In the genomic region with DNA sequence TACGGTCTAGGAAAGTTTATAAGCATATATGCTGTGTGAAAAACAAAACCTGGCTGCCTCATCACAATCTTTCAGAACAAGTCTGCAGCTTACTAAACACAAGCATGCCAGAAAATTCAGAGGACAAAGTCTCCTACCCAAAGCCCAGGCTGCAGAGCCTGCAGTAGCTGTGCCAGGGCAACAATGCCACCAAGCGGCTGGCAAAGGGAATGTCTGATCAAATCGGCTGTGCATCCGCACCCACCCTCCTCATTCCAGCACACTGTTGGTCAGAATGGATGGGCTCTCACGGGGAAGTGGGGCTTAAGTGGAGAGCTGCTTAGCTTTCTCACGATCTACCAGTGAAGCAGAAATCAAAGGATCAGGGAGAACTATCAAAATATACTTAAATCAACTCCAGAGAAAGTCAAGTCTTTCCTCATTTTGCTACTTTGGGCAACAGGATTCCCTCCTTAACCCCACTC, we compare ENCODE assay signal across 8 cellular contexts.
DNase-seq lines count a peak whose midpoint lies in the region; ATAC-seq and TF ChIP-seq lines count a peak whose summit lies in the region.

No MANE protein-coding gene starts in this region.

- TF ChIP-seq CTCF in WTC11 (IDR thresholded peaks at IDR 0.05), result peak; percentile 66

- no peaks in the 10 kb centered on the region for H3K9me3 Mint-ChIP-seq in WTC11

- no peak overlapping the region for H3K4me3 Mint-ChIP-seq in WTC11

- no peaks in the 10 kb centered on the region for H3K27me3 Mint-ChIP-seq in WTC11 (ENCODE audit: low read depth)

- CTCF ChIA-PET in WTC11 (lab: Charles Lee), result interaction anchor here (0.5 to 4.4 kb wide), 39 partner anchors 9 to 580 kb away, joined by 3 to 60 read pairs (median 4); no protein-coding TSS in a partner anchor

- DNase-seq in COLO829 (ENCODE audit: low spot score) (peak; percentile 92), HCEC 1CT (peak; percentile 69), NCI-H2227 (lab: John Stamatoyannopoulos, UW; ENCODE audit: unreplicated experiment) (peak; percentile 81), WTC11 (ENCODE audit: low spot score) (peak; percentile 76), kidney glomerular epithelial cell (lab: John Stamatoyannopoulos, UW) (peak; percentile 75)
- DNase-seq in central memory CD4-positive, alpha-beta T cell, result peak; percentile 53
- DNase-seq in stimulated activated CD4-positive, alpha-beta T cell treated with anti-CD3 and anti-CD28 coated beads, Interleukin-1b, Interleukin-23, amount 100 ng/mL, for 48 hours, result peak; percentile 65

- peaks cover 3% of the 10 kb centered on the region; the same call in 1 of the 2 replicates for H3K4me1 Mint-ChIP-seq in WTC11

- H3K36me3 Mint-ChIP-seq in WTC11, result peaks cover 3% of the 10 kb centered on the region

- ATAC-seq in WTC11, result peak; percentile 99
- ATAC-seq in GM21529 (IDR thresholded peaks at IDR 0.05; ENCODE audit: unreplicated experiment), result no peak

- POLR2A ChIA-PET in WTC11 (lab: Charles Lee), result no interaction called here

- H3K27ac Mint-ChIP-seq in WTC11, result no peak overlapping the region

TF ChIP-seq in WTC11, 78 proteins besides CTCF, POLR2A, EP300 and RAD21:
- TF ChIP-seq CREB1 (CRISPR knock-in tag; IDR thresholded peaks at IDR 0.05), result no peak
- TF ChIP-seq, protein P1, sequence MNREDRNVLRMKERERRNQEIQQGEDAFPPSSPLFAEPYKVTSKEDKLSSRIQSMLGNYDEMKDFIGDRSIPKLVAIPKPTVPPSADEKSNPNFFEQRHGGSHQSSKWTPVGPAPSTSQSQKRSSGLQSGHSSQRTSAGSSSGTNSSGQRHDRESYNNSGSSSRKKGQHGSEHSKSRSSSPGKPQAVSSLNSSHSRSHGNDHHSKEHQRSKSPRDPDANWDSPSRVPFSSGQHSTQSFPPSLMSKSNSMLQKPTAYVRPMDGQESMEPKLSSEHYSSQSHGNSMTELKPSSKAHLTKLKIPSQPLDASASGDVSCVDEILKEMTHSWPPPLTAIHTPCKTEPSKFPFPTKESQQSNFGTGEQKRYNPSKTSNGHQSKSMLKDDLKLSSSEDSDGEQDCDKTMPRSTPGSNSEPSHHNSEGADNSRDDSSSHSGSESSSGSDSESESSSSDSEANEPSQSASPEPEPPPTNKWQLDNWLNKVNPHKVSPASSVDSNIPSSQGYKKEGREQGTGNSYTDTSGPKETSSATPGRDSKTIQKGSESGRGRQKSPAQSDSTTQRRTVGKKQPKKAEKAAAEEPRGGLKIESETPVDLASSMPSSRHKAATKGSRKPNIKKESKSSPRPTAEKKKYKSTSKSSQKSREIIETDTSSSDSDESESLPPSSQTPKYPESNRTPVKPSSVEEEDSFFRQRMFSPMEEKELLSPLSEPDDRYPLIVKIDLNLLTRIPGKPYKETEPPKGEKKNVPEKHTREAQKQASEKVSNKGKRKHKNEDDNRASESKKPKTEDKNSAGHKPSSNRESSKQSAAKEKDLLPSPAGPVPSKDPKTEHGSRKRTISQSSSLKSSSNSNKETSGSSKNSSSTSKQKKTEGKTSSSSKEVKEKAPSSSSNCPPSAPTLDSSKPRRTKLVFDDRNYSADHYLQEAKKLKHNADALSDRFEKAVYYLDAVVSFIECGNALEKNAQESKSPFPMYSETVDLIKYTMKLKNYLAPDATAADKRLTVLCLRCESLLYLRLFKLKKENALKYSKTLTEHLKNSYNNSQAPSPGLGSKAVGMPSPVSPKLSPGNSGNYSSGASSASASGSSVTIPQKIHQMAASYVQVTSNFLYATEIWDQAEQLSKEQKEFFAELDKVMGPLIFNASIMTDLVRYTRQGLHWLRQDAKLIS (CRISPR knock-in tag; IDR thresholded peaks at IDR 0.05; ENCODE audit: borderline replicate concordance), result no peak
- TF ChIP-seq TP53 (CRISPR knock-in tag; IDR thresholded peaks at IDR 0.05), result no peak
- TF ChIP-seq GRHL2 (CRISPR knock-in tag; IDR thresholded peaks at IDR 0.05; ENCODE audit: insufficient replicate concordance, severe bottlenecking), result no peak
- TF ChIP-seq, protein P2, sequence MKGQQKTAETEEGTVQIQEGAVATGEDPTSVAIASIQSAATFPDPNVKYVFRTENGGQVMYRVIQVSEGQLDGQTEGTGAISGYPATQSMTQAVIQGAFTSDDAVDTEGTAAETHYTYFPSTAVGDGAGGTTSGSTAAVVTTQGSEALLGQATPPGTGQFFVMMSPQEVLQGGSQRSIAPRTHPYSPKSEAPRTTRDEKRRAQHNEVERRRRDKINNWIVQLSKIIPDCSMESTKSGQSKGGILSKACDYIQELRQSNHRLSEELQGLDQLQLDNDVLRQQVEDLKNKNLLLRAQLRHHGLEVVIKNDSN (CRISPR knock-in tag; IDR thresholded peaks at IDR 0.05), result no peak
- TF ChIP-seq, protein P3, sequence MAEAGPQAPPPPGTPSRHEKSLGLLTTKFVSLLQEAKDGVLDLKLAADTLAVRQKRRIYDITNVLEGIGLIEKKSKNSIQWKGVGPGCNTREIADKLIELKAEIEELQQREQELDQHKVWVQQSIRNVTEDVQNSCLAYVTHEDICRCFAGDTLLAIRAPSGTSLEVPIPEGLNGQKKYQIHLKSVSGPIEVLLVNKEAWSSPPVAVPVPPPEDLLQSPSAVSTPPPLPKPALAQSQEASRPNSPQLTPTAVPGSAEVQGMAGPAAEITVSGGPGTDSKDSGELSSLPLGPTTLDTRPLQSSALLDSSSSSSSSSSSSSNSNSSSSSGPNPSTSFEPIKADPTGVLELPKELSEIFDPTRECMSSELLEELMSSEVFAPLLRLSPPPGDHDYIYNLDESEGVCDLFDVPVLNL (CRISPR knock-in tag; IDR thresholded peaks at IDR 0.05; ENCODE audit: borderline replicate concordance, low read depth), result no peak
- TF ChIP-seq, protein P4, sequence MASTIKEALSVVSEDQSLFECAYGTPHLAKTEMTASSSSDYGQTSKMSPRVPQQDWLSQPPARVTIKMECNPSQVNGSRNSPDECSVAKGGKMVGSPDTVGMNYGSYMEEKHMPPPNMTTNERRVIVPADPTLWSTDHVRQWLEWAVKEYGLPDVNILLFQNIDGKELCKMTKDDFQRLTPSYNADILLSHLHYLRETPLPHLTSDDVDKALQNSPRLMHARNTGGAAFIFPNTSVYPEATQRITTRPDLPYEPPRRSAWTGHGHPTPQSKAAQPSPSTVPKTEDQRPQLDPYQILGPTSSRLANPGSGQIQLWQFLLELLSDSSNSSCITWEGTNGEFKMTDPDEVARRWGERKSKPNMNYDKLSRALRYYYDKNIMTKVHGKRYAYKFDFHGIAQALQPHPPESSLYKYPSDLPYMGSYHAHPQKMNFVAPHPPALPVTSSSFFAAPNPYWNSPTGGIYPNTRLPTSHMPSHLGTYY (CRISPR knock-in tag; IDR thresholded peaks at IDR 0.05), result no peak
- TF ChIP-seq KAT7 (CRISPR knock-in tag; IDR thresholded peaks at IDR 0.05; ENCODE audit: borderline replicate concordance), result no peak
- TF ChIP-seq NFYB (CRISPR knock-in tag; conservative IDR thresholded peaks at IDR 0.05; ENCODE audit: low read depth), result no peak
